Comparison of ENCODE assay signal across 22 cellular contexts in the genomic region with DNA sequence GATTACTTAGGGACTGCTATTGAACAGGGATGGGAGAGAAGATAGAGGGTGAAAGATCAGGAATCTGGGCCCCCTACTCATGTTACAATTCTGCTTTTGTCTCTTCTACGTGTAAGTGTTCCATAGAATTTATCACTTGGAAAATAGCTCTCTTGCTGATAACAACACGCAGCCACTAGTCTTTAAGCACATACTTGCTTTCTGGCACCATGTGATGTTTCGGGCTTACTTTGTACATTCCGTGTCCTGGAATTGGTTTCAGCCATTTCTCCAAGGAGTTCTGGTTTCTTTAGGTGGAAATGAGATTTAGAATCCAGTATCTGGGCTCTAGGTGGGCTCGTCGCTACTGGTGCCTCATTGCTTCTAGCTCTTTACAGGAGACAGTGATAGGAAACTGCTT. TPM values are rescaled to one million over a fixed set of nuclear protein-coding genes. Genes with fewer than 3 reads are reported as not detected.
A peak's percentile ranks its signal among the peaks of the same experiment; 100 is the strongest.
DNase-seq lines count a peak whose midpoint lies in the region; ATAC-seq and TF ChIP-seq lines count a peak whose summit lies in the region.
"Had no signal": no experiment of that assay in that cellular context is flagged by ENCODE, and none has a peak within 500 bp of the region (broad histone marks: within the 10 kb centered on the region; RNA-seq: fewer than 3 reads in every experiment).

No MANE protein-coding gene starts in this region.

- DNase-seq in Caco-2, result peak; percentile 30 to 53
- DNase-seq in HEK293T (ENCODE audit: extremely low spot score), result peak; percentile 20
- no peak for DNase-seq in hepatocyte (ENCODE audit: low spot score)
- DNase-seq in smooth muscle cell (lab: John Stamatoyannopoulos, UW; ENCODE audit: unreplicated experiment), result no peak
- DNase-seq in glutamatergic neuron, result no peak
- DNase-seq in BE2C, result no peak
- DNase-seq: ACHN; Calu3; CD8-positive, alpha-beta T cell; DMS53; GDM1; MM.1S; NCI-H1048; NCI-H1417 treated with DMSO at 0.1 percent for 48 hours; NCI-H187; NCI-H226; NCI-H510A treated with DMSO at 0.1 percent for 48 hours; NCI-H82 had no signal

- H3K9me3 ChIP-seq in Caco-2 (peaks cover 25% of the 10 kb centered on the region), hepatocyte (ENCODE audit: low read depth) (no peaks in the 10 kb centered on the region), smooth muscle cell (replicated peaks; ENCODE audit: low read depth) (no peaks in the 10 kb centered on the region), BE2C (no peaks in the 10 kb centered on the region)

- H3K9me3 Mint-ChIP-seq in Caco-2 (ENCODE audit: unreplicated experiment) (peaks cover 21% of the 10 kb centered on the region), glutamatergic neuron (ENCODE audit: unreplicated experiment) (peaks cover 4% of the 10 kb centered on the region)

- intact Hi-C loops in Caco-2 (cut with micrococcal nuclease; ENCODE audit: unreplicated experiment), result no loop called here

- H3K4me2 ChIP-seq in hepatocyte (peak overlapping the region; percentile 31), smooth muscle cell (peak overlapping the region; percentile 38)
- H3K4me2 ChIP-seq: BLaER1 treated with 17β-estradiol and CSF1 and Interleukin-3, amounts not matched to agents 10 nM and 100 nM had no signal

- TF ChIP-seq CTCF in Caco-2 (IDR thresholded peaks at IDR 0.05; ENCODE audit: insufficient read depth in 1 of 2, low read depth in 1 of 2, low read length in 1 of 2, severe bottlenecking in 1 of 2, unreplicated experiment in 1 of 2) (no peak), hepatocyte (IDR thresholded peaks at IDR 0.05; ENCODE audit: poor library complexity) (no peak), smooth muscle cell (IDR thresholded peaks at IDR 0.05; ENCODE audit: borderline replicate concordance, insufficient read depth, poor library complexity, severe bottlenecking) (no peak), glutamatergic neuron (IDR thresholded peaks at IDR 0.05; ENCODE audit: partially characterized antibody, unreplicated experiment) (no peak), BE2C (IDR thresholded peaks at IDR 0.05; ENCODE audit: low read depth, low read length) (no peak)

- BruUV-seq in Caco-2 (replicated peaks; lab: Mats Ljungman, UMichigan), result no TSS peak

- no peak for ATAC-seq in GM18498 (IDR thresholded peaks at IDR 0.05; ENCODE audit: unreplicated experiment)
- ATAC-seq: CD8-positive, alpha-beta T cell; K562; Panc1 had no signal

- no peaks in the 10 kb centered on the region for H3K9me2 ChIP-seq in hepatocyte (replicated peaks; ENCODE audit: insufficient read depth)

- CTCF ChIA-PET in Caco-2 (lab: Charles Lee), result no interaction called here
- CTCF ChIA-PET in HEK293T (lab: Yijun Ruan, JAX), result interaction anchor here (0.7 kb wide), 1 partner anchor 86 kb away, joined by 3 read pairs; no protein-coding TSS in a partner anchor

- no peaks in the 10 kb centered on the region for H3F3A ChIP-seq in smooth muscle cell (ENCODE audit: low read depth)

- no peak overlapping the region for H3K27ac ChIP-seq in hepatocyte
- no peak overlapping the region for H3K27ac ChIP-seq in smooth muscle cell (ENCODE audit: low read depth)
- H3K27ac ChIP-seq: BLaER1 treated with 17β-estradiol and CSF1 and Interleukin-3, amounts not matched to agents 10 nM and 100 nM had no signal

- H3K4me1 Mint-ChIP-seq in Caco-2 (ENCODE audit: low read depth, unreplicated experiment) (peaks cover 9% of the 10 kb centered on the region), glutamatergic neuron (ENCODE audit: low read depth, unreplicated experiment) (no peaks in the 10 kb centered on the region)

- H2AFZ ChIP-seq in hepatocyte (peak overlapping the region; percentile 21), smooth muscle cell (ENCODE audit: low read depth) (peak overlapping the region; percentile 35)

- H3K4me3 Mint-ChIP-seq in Caco-2 (ENCODE audit: unreplicated experiment) (peak overlapping the region; percentile 35), glutamatergic neuron (ENCODE audit: unreplicated experiment) (no peak overlapping the region)
- H3K4me3 Mint-ChIP-seq: CD8-positive, alpha-beta T cell had no signal

- 49% methylated on average over 6 of the region's 6 CpGs for WGBS in hepatocyte (ENCODE audit: low lambda C conversion rate, missing lambda C conversion rate)
- WGBS in smooth muscle cell (ENCODE audit: low lambda C conversion rate), result 57% methylated on average over 6 of the region's 6 CpGs

- POLR2A ChIA-PET in Caco-2 (lab: Charles Lee), result interaction anchor here (1.0 kb wide), 1 partner anchor 68 kb away, joined by 3 read pairs; the partner anchor contains the start of gene BICC1
- POLR2A ChIA-PET in HEK293T (lab: Yijun Ruan, JAX), result no interaction called here

- H3K9ac ChIP-seq in smooth muscle cell (ENCODE audit: low read depth), result no peak overlapping the region
- H3K9ac ChIP-seq: BLaER1 treated with 17β-estradiol and CSF1 and Interleukin-3, amounts not matched to agents 10 nM and 100 nM had no signal

- H3K27me3 ChIP-seq in Caco-2 (replicated peaks; ENCODE audit: control insufficient read depth, insufficient read depth, low read length) (no peaks in the 10 kb centered on the region), hepatocyte (no peaks in the 10 kb centered on the region), smooth muscle cell (ENCODE audit: low read depth) (no peaks in the 10 kb centered on the region), BE2C (no peaks in the 10 kb centered on the region)
- H3K27me3 ChIP-seq: BLaER1 treated with 17β-estradiol and CSF1 and Interleukin-3, amounts not matched to agents 10 nM and 100 nM had no signal

- no peaks in the 10 kb centered on the region for H3K36me3 Mint-ChIP-seq in Caco-2 (ENCODE audit: insufficient read depth, unreplicated experiment)
- H3K36me3 Mint-ChIP-seq in glutamatergic neuron (ENCODE audit: unreplicated experiment), result no peaks in the 10 kb centered on the region
- H3K36me3 Mint-ChIP-seq: CD8-positive, alpha-beta T cell had no signal

- H3K4me3 ChIP-seq in Caco-2 (ENCODE audit: low read depth, low read length) (no peak overlapping the region), hepatocyte (no peak overlapping the region), smooth muscle cell (no peak overlapping the region), BE2C (ENCODE audit: low read depth, low read length) (no peak overlapping the region)
- H3K4me3 ChIP-seq: BLaER1 treated with 17β-estradiol and CSF1 and Interleukin-3, amounts not matched to agents 10 nM and 100 nM; K562 had no signal

- H4K20me1 ChIP-seq in hepatocyte (ENCODE audit: insufficient read depth, poor library complexity, severe bottlenecking) (no peaks in the 10 kb centered on the region), smooth muscle cell (ENCODE audit: low read depth) (no peaks in the 10 kb centered on the region)
- H4K20me1 ChIP-seq: BLaER1 treated with 17β-estradiol and CSF1 and Interleukin-3, amounts not matched to agents 10 nM and 100 nM had no signal

- peak overlapping the region; percentile 27 for H3K27ac Mint-ChIP-seq in Caco-2 (ENCODE audit: unreplicated experiment)
- H3K27ac Mint-ChIP-seq in glutamatergic neuron (ENCODE audit: unreplicated experiment), result no peak overlapping the region
- H3K27ac Mint-ChIP-seq: CD8-positive, alpha-beta T cell had no signal

- H3K27me3 Mint-ChIP-seq in Caco-2 (ENCODE audit: insufficient read depth, unreplicated experiment) (no peaks in the 10 kb centered on the region), glutamatergic neuron (ENCODE audit: unreplicated experiment) (no peaks in the 10 kb centered on the region)

- H3K36me3 ChIP-seq in Caco-2 (ENCODE audit: control insufficient read depth, insufficient read depth, low read length) (no peaks in the 10 kb centered on the region), hepatocyte (replicated peaks; ENCODE audit: insufficient read depth, low read depth) (no peaks in the 10 kb centered on the region), smooth muscle cell (ENCODE audit: low read depth) (no peaks in the 10 kb centered on the region), BE2C (no peaks in the 10 kb centered on the region)
- H3K36me3 ChIP-seq: BLaER1 treated with 17β-estradiol and CSF1 and Interleukin-3, amounts not matched to agents 10 nM and 100 nM had no signal

- no peaks in the 10 kb centered on the region for H3K79me2 ChIP-seq in hepatocyte
- no peaks in the 10 kb centered on the region for H3K79me2 ChIP-seq in smooth muscle cell (ENCODE audit: low read depth)

- peaks cover 17% of the 10 kb centered on the region for H3K4me1 ChIP-seq in Caco-2
- peaks cover 5% of the 10 kb centered on the region for H3K4me1 ChIP-seq in hepatocyte (ENCODE audit: insufficient read depth)
- H3K4me1 ChIP-seq in smooth muscle cell (ENCODE audit: low read depth), result no peaks in the 10 kb centered on the region
- no peaks in the 10 kb centered on the region for H3K4me1 ChIP-seq in BE2C
- H3K4me1 ChIP-seq: BLaER1 treated with 17β-estradiol and CSF1 and Interleukin-3, amounts not matched to agents 10 nM and 100 nM had no signal

TF ChIP-seq in HEK293T, 16 proteins besides CTCF, POLR2A, EP300 and RAD21:
- no peak for TF ChIP-seq BHLHE40 (IDR thresholded peaks at IDR 0.05; ENCODE audit: borderline replicate concordance)
- TF ChIP-seq ZNF384 (IDR thresholded peaks at IDR 0.05), result no peak
- no peak for TF ChIP-seq FOXM1 (IDR thresholded peaks at IDR 0.05; ENCODE audit: borderline replicate concordance)
- no peak for TF ChIP-seq SUZ12 (IDR thresholded peaks at IDR 0.05)
- no peak for TF ChIP-seq NFRKB (IDR thresholded peaks at IDR 0.05)
- no peak for TF ChIP-seq SP1 (IDR thresholded peaks at IDR 0.05)
- no peak for TF ChIP-seq PKNOX1 (IDR thresholded peaks at IDR 0.05)
- no peak for TF ChIP-seq ELF4 (IDR thresholded peaks at IDR 0.05)
- no peak for TF ChIP-seq FOXA1 (IDR thresholded peaks at IDR 0.05)

RNA-seq across cellular contexts. Expression of gene TFAM, which starts 59.7 kb away (rescaled TPM):
- 228 and 240 TPM in 2 replicates for total RNA-seq in Caco-2 (2022)
- 26.0 and 41.6 TPM in 2 replicates for total RNA-seq in hepatocyte
- polyA plus RNA-seq in hepatocyte, result 23.6 and 27.7 TPM in 2 replicates
- total RNA-seq in smooth muscle cell, result 20.3 and 21.0 TPM in 2 replicates
- polyA plus RNA-seq in smooth muscle cell, result 14.5 and 22.9 TPM in 2 replicates
- total RNA-seq in glutamatergic neuron (ENCODE audit: unreplicated experiment), result 31.8 TPM
- 44.0 TPM for polyA plus RNA-seq in BE2C (2012; ENCODE audit: insufficient read depth, insufficient read length, low read depth)

Comparison
In these comparisons a context has a peak if more than half of its experiments do, and no peak if none do; other contexts are left out.
1. DNase-seq: peak in Caco-2 (2 of 2) and HEK293T (single experiment); none in hepatocyte (single experiment), smooth muscle cell (single experiment), glutamatergic neuron (single experiment) and BE2C (single experiment).